6 cellular contexts compared by ENCODE assay signal in genomic region chr10:23315966-23316365, GRCh38. TPM values are rescaled to one million over a fixed set of nuclear protein-coding genes. Genes with fewer than 3 reads are reported as not detected.
"Had no signal": no experiment of that assay in that cellular context is flagged by ENCODE, and none has a peak within 500 bp of the region (broad histone marks: within the 10 kb centered on the region; RNA-seq: fewer than 3 reads in every experiment).

No MANE protein-coding gene starts in this region.

- H3K27ac Mint-ChIP-seq: GM23338, H9 had no signal

- H3K36me3 Mint-ChIP-seq: IgD-negative memory B cell had no signal

- H2AFZ ChIP-seq: GM23338 had no signal

- H3K27ac ChIP-seq: HL-60 had no signal

- H3K4me3 ChIP-seq: GM23338 had no signal

- H3K9me3 Mint-ChIP-seq: H9 had no signal

- H3K4me2 ChIP-seq: GM23338 had no signal

- DNase-seq: H9, HCEC 1CT had no signal

- ATAC-seq: GM23338, HepG2 had no signal

- H3K4me3 Mint-ChIP-seq: GM23338, H9, IgD-negative memory B cell had no signal

- H3K4me1 Mint-ChIP-seq: GM23338, H9 had no signal

RNA-seq across cellular contexts. Expression of gene C10orf67, which starts 28.6 kb away (rescaled TPM):
- total RNA-seq: GM23338, H9, HepG2 had no signal
- polyA plus RNA-seq: HepG2, IgD-negative memory B cell had no signal
